9 cellular contexts compared by ENCODE assay signal in the genomic region with DNA sequence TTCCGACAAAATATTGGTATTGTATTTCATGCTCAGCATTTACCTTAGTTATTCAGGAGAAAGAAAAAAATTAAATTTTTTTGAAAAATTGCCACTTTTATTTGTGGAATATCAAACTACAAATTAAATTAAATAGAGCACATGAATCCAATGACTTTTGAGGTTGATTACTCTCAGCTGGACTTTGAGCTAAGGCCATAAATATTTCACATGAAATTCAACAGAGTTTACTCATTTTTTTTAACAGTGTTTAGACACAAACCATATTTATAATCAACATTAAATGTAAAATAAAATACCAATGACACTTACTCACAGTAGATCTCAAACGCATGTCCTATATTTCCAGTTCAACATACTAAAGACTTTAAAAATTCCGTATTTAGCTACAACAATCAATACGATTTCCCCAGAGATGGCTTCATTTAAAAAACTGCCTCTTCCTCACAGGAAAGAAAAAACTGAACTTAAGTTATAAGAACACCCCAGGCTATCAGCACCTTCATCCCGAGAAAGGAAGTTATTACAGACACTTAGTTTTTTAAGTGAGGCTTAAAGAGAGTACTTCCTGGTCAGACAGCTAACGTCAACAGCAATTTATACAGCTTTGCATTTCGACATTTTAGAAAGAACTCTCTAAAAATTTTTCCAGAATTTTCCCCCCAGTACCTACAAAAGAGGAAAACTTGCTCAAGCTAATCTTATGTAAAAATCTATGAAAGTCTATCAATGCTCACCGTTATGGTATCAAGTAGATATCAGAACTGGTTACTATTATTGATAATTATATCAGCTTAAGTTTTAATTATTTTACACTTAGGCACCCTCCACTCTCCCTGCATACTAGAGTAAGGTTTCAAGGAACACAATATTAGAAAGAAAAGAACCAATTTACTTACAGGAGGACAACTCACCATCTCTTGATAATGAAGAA. TPM values are rescaled to one million over a fixed set of nuclear protein-coding genes. Genes with fewer than 3 reads are reported as not detected.
DNase-seq lines count a peak whose midpoint lies in the region; ATAC-seq, FAIRE-seq and TF ChIP-seq lines count a peak whose summit lies in the region.
"Had no signal": no experiment of that assay in that cellular context is flagged by ENCODE, and none has a peak within 500 bp of the region (broad histone marks: within the 10 kb centered on the region; RNA-seq: fewer than 3 reads in every experiment).

No MANE protein-coding gene starts in this region.

- no peaks in the 10 kb centered on the region for H4K20me1 ChIP-seq in HepG2 (ENCODE audit: insufficient read depth, low read length)

- CTCF ChIA-PET in HepG2 (lab: Yijun Ruan, JAX; ENCODE audit: low intra/inter-chr PET ratio, low total read pairs), result no interaction called here

- H3K9ac ChIP-seq in liver (ENCODE audit: low read depth in 1 of 2, low read length in 2 of 2) (peak overlapping the region in 1 of 2 donors; percentile 42), HepG2 (ENCODE audit: insufficient read depth, low read depth, low read length) (no peak overlapping the region)

- H3K4me3 ChIP-seq in liver (ENCODE audit: low read depth in 1 of 3, low read length in 3 of 3) (no peak overlapping the region), HepG2 (replicated peaks in 1 of 3; ENCODE audit: insufficient read depth in 1 of 3, low read depth in 2 of 3, low read length in 3 of 3) (no peak overlapping the region), vagina (no peak overlapping the region)

- intact Hi-C loops in HepG2 (cut with micrococcal nuclease; ENCODE audit: unreplicated experiment) (no loop called here), vagina (cut with DNase I) (no loop called here)

- WGBS in liver, result 48% methylated on average over 8 of the region's 8 CpGs
- WGBS in HepG2 (ENCODE audit: low lambda C conversion rate), result 95% methylated on average over 8 of the region's 8 CpGs

- peaks cover 6 to 34% (median 23%) of the 10 kb centered on the region in 4 donors for H3K4me1 ChIP-seq in liver (ENCODE audit: control insufficient read depth in 4 of 4, insufficient read depth in 4 of 4, low read length in 3 of 4)
- peaks cover 33% of the 10 kb centered on the region for H3K4me1 ChIP-seq in HepG2 (ENCODE audit: insufficient read depth, low read length)
- peaks cover 24% of the 10 kb centered on the region for H3K4me1 ChIP-seq in vagina

- TF ChIP-seq POLR2A in HepG2 (IDR thresholded peaks at IDR 0.05; ENCODE audit: insufficient read depth in 1 of 2, low read depth in 2 of 2, low read length in 2 of 2), result no peak
- no peak for TF ChIP-seq POLR2A in vagina (IDR thresholded peaks at IDR 0.05)

- no peak for DNase-seq in HepG2 (ENCODE audit: low spot score)
- peak; percentile 21 for DNase-seq in SKM-1 (lab: John Stamatoyannopoulos, UW; ENCODE audit: unreplicated experiment)
- peak; percentile 26 for DNase-seq in germinal center (ENCODE audit: low spot score)
- no peak for DNase-seq in vagina (ENCODE audit: extremely low spot score in 2 of 2)
- DNase-seq in central memory CD4-positive, alpha-beta T cell, result no peak
- no peak for DNase-seq in EL
- no peak for DNase-seq in retina
- DNase-seq: H9 had no signal

- POLR2A ChIA-PET in HepG2 (lab: Yijun Ruan, JAX), result interaction anchor here (1.8 kb wide), 2 partner anchors 14 to 17 kb away, joined by 4 to 7 read pairs; a partner anchor contains a TSS

- no peak for TF ChIP-seq CTCF in liver (IDR thresholded peaks at IDR 0.05; ENCODE audit: low read depth, low read length, missing input control)
- TF ChIP-seq CTCF in HepG2 (CRISPR knock-in tag; IDR thresholded peaks at IDR 0.05), result no peak
- TF ChIP-seq CTCF in vagina (IDR thresholded peaks at IDR 0.05), result no peak

- no peak overlapping the region for H3K4me2 ChIP-seq in HepG2 (ENCODE audit: low read depth, low read length)

- H3K36me3 ChIP-seq in liver (ENCODE audit: control insufficient read depth in 4 of 4, insufficient read depth in 3 of 4, low read depth in 1 of 4, low read length in 3 of 4) (no peaks in the 10 kb centered on the region), HepG2 (replicated peaks in 1 of 2; ENCODE audit: control insufficient read depth in 1 of 2, insufficient read depth in 2 of 2, low read length in 2 of 2) (no peaks in the 10 kb centered on the region), vagina (no peaks in the 10 kb centered on the region)

- no peak for TF ChIP-seq RAD21 in liver (IDR thresholded peaks at IDR 0.05)
- no peak for TF ChIP-seq RAD21 in HepG2 (CRISPR knock-in tag; IDR thresholded peaks at IDR 0.05)

- no peak for ATAC-seq in HepG2

- H3K79me2 ChIP-seq in HepG2 (ENCODE audit: insufficient read depth, low read length), result peaks cover 3% of the 10 kb centered on the region

- no TSS peak for BruUV-seq in HepG2 (replicated peaks; lab: Mats Ljungman, UMichigan)

- no peak overlapping the region for H2AFZ ChIP-seq in HepG2 (ENCODE audit: low read length)

- no peaks in the 10 kb centered on the region for H3K27me3 ChIP-seq in liver (ENCODE audit: control insufficient read depth in 4 of 4, insufficient read depth in 4 of 4, low read length in 3 of 4)
- H3K27me3 ChIP-seq in HepG2 (ENCODE audit: control insufficient read depth in 1 of 2, insufficient read depth in 2 of 2, low read length in 2 of 2), result no peaks in the 10 kb centered on the region
- no peaks in the 10 kb centered on the region for H3K27me3 ChIP-seq in vagina

- H3K27ac ChIP-seq in liver (ENCODE audit: low read depth in 1 of 2, low read length in 2 of 2) (peak overlapping the region; percentile 51 to 57), HepG2 (ENCODE audit: extremely low read length, insufficient read depth, low read length) (no peak overlapping the region), vagina (peak overlapping the region; percentile 15)

- TF ChIP-seq EP300 in HepG2 (IDR thresholded peaks at IDR 0.05; ENCODE audit: low read depth in 2 of 2, low read length in 2 of 2) (no peak), HepG2 (CRISPR knock-in tag; IDR thresholded peaks at IDR 0.05; ENCODE audit: borderline replicate concordance) (no peak)

- FAIRE-seq in HepG2 (lab: Jason Lieb, UNC), result no peak

- no peaks in the 10 kb centered on the region for H3K9me3 ChIP-seq in liver (ENCODE audit: control insufficient read depth in 4 of 4, low read length in 3 of 4)
- H3K9me3 ChIP-seq in HepG2 (ENCODE audit: low read length), result peaks cover 5% of the 10 kb centered on the region; the same call in 1 of the 2 replicates
- no peaks in the 10 kb centered on the region for H3K9me3 ChIP-seq in vagina

- in situ Hi-C loops in HepG2 (cut with HindIII; ENCODE audit: extremely low pct_ligation_motif_present, low pct_unique_long_range_greater_than_20kb), result no loop called here

RNA-seq across cellular contexts. Expression of a gene that starts 13.8 kb away (rescaled TPM):
- total RNA-seq in liver (10 to 100 TPM; 13.6 to 28.6 TPM), HepG2 (2016; rRNA removed; fragmentation: Illumina TruSeq; extraction: Trizol) (12.3 and 16.5 TPM in 2 replicates), vagina (41.0 TPM)
- polyA plus RNA-seq in liver (10 to 100 TPM in 1 of 2 donors, 1 to 10 TPM in 1; 6.7 to 25.3 TPM), HepG2 (2011; rRNA removed) (8.5 and 10.4 TPM in 2 replicates)
- 2.5 and 3.7 TPM in 2 replicates for total RNA-seq in HepG2 (2016; cell fraction: cytosol; rRNA removed; fragmentation: Illumina TruSeq; extraction: Trizol; ENCODE audit: low read depth)
- 10.0 and 19.2 TPM in 2 replicates for total RNA-seq in HepG2 (2016; cell fraction: insoluble cytoplasmic fraction; rRNA removed; fragmentation: Illumina TruSeq; extraction: Trizol)
- 6.8 and 6.9 TPM in 2 replicates for total RNA-seq in HepG2 (2016; cell fraction: membrane; rRNA removed; fragmentation: Illumina TruSeq; extraction: Trizol)
- total RNA-seq in HepG2 (2016; cell fraction: nucleus; rRNA removed; fragmentation: Illumina TruSeq; extraction: Trizol), result 14.9 and 15.7 TPM in 2 replicates
- polyA plus RNA-seq in HepG2 (2011; cell fraction: cytosol; rRNA removed), result 5.9 and 11.1 TPM in 2 replicates
- polyA plus RNA-seq in HepG2 (2011; cell fraction: nucleus; rRNA removed), result 11.8 and 13.6 TPM in 2 replicates
- 9.5 and 10.2 TPM in 2 replicates for polyA plus RNA-seq in HepG2 (2012)
- 0.64 and 0.66 TPM in 2 replicates for polyA plus RNA-seq in HepG2 (2016; cell fraction: cytosol; fragmentation: Illumina TruSeq; extraction: Trizol; ENCODE audit: low read depth)
- 19.3 and 19.4 TPM in 2 replicates for polyA plus RNA-seq in HepG2 (2016; cell fraction: insoluble cytoplasmic fraction; fragmentation: Illumina TruSeq; extraction: Trizol; ENCODE audit: low read depth)
- polyA plus RNA-seq in HepG2 (2016; cell fraction: membrane; fragmentation: Illumina TruSeq; extraction: Trizol; ENCODE audit: low read depth), result 2.8 and 3.6 TPM in 2 replicates
- 16.3 and 22.1 TPM in 2 replicates for polyA plus RNA-seq in HepG2 (2016; cell fraction: nucleus; fragmentation: Illumina TruSeq; extraction: Trizol; ENCODE audit: insufficient read depth, low read depth)
- polyA minus RNA-seq in HepG2 (2011; rRNA and poly(A)+ RNA removed; ENCODE audit: low replicate concordance), result 20.1 and 23.9 TPM in 2 replicates
- 6.3 and 9.3 TPM in 2 replicates for polyA minus RNA-seq in HepG2 (2011; cell fraction: cytosol; rRNA and poly(A)+ RNA removed)
- polyA minus RNA-seq in HepG2 (2011; cell fraction: nucleus; rRNA and poly(A)+ RNA removed), result 22.1 and 24.2 TPM in 2 replicates

RNA-seq across cellular contexts. Expression of a gene that starts 17.5 kb away (rescaled TPM):
- total RNA-seq in liver (10 to 100 TPM; 17.4 to 22.8 TPM), HepG2 (2016; rRNA removed; fragmentation: Illumina TruSeq; extraction: Trizol) (33.1 and 37.8 TPM in 2 replicates), vagina (26.3 TPM)
- polyA plus RNA-seq in liver (1 to 10 TPM; 6.7 to 7.2 TPM), HepG2 (2011; rRNA removed) (17.7 and 20.2 TPM in 2 replicates)
- total RNA-seq in HepG2 (2016; cell fraction: cytosol; rRNA removed; fragmentation: Illumina TruSeq; extraction: Trizol; ENCODE audit: low read depth), result 4.5 and 5.5 TPM in 2 replicates
- total RNA-seq in HepG2 (2016; cell fraction: insoluble cytoplasmic fraction; rRNA removed; fragmentation: Illumina TruSeq; extraction: Trizol), result 32.2 and 39.3 TPM in 2 replicates
- 14.7 and 16.1 TPM in 2 replicates for total RNA-seq in HepG2 (2016; cell fraction: membrane; rRNA removed; fragmentation: Illumina TruSeq; extraction: Trizol)
- total RNA-seq in HepG2 (2016; cell fraction: nucleus; rRNA removed; fragmentation: Illumina TruSeq; extraction: Trizol), result 27.5 and 30.8 TPM in 2 replicates
- polyA plus RNA-seq in HepG2 (2011; cell fraction: cytosol; rRNA removed), result 8.1 and 11.4 TPM in 2 replicates
- polyA plus RNA-seq in HepG2 (2011; cell fraction: nucleus; rRNA removed), result 25.3 and 28.4 TPM in 2 replicates
- polyA plus RNA-seq in HepG2 (2012), result 12.1 and 13.1 TPM in 2 replicates
- 3.0 and 3.4 TPM in 2 replicates for polyA plus RNA-seq in HepG2 (2016; cell fraction: cytosol; fragmentation: Illumina TruSeq; extraction: Trizol; ENCODE audit: low read depth)
- polyA plus RNA-seq in HepG2 (2016; cell fraction: insoluble cytoplasmic fraction; fragmentation: Illumina TruSeq; extraction: Trizol; ENCODE audit: low read depth), result 29.2 and 31.0 TPM in 2 replicates
- 7.8 and 8.6 TPM in 2 replicates for polyA plus RNA-seq in HepG2 (2016; cell fraction: membrane; fragmentation: Illumina TruSeq; extraction: Trizol; ENCODE audit: low read depth)
- polyA plus RNA-seq in HepG2 (2016; cell fraction: nucleus; fragmentation: Illumina TruSeq; extraction: Trizol; ENCODE audit: insufficient read depth, low read depth), result 37.3 and 40.5 TPM in 2 replicates
- polyA minus RNA-seq in HepG2 (2011; rRNA and poly(A)+ RNA removed; ENCODE audit: low replicate concordance), result 19.1 and 23.0 TPM in 2 replicates
- polyA minus RNA-seq in HepG2 (2011; cell fraction: cytosol; rRNA and poly(A)+ RNA removed), result 10.3 and 12.4 TPM in 2 replicates
- polyA minus RNA-seq in HepG2 (2011; cell fraction: nucleus; rRNA and poly(A)+ RNA removed), result 28.8 and 31.8 TPM in 2 replicates

Comparison
In these comparisons a context has a peak if more than half of its experiments do, and no peak if none do; other contexts are left out.
1. DNase-seq: peak in SKM-1 (single experiment) and germinal center (single experiment); none in HepG2 (single experiment), vagina (0 of 2), central memory CD4-positive, alpha-beta T cell (single experiment), EL (single experiment) and retina (single experiment).